ENCODE assay signal across 1 cellular context in the genomic region with DNA sequence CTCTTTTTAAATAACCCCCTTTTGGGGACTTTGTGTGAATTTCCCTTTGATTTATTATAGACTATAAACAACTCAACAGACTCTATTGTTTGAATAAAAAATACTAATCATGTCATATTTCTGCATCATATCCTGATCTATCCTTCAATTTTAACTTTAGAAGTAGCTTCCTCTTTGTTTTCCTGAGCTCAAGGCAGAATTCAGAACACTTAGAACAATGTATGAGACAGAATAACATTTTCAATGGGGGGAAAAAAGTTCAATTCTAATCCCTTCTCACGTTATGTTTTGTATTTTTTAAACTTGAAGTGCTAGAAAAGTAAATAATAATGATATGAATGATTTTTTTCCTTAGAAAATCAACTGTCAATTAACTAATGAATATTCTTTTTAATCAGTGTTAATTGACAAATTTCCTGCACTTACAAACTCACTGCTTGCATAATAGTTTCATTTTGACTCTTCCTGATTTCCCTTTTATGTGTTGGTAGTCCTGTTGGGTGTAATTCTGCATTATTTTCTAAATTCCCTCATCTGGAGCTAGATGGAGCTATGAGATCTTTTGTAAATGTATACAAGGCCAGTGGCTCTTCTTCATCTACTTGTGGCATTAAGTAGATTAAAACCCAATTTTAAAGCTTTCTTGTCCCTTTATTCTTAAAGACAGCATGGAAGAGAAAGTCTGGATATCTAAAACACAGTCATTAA.
TF ChIP-seq lines count a peak whose summit lies in the region.

No MANE protein-coding gene starts in this region.

TF ChIP-seq in GM23338, 12 proteins besides CTCF, POLR2A, EP300 and RAD21 (continued from another document):
- TF ChIP-seq, protein P1, sequence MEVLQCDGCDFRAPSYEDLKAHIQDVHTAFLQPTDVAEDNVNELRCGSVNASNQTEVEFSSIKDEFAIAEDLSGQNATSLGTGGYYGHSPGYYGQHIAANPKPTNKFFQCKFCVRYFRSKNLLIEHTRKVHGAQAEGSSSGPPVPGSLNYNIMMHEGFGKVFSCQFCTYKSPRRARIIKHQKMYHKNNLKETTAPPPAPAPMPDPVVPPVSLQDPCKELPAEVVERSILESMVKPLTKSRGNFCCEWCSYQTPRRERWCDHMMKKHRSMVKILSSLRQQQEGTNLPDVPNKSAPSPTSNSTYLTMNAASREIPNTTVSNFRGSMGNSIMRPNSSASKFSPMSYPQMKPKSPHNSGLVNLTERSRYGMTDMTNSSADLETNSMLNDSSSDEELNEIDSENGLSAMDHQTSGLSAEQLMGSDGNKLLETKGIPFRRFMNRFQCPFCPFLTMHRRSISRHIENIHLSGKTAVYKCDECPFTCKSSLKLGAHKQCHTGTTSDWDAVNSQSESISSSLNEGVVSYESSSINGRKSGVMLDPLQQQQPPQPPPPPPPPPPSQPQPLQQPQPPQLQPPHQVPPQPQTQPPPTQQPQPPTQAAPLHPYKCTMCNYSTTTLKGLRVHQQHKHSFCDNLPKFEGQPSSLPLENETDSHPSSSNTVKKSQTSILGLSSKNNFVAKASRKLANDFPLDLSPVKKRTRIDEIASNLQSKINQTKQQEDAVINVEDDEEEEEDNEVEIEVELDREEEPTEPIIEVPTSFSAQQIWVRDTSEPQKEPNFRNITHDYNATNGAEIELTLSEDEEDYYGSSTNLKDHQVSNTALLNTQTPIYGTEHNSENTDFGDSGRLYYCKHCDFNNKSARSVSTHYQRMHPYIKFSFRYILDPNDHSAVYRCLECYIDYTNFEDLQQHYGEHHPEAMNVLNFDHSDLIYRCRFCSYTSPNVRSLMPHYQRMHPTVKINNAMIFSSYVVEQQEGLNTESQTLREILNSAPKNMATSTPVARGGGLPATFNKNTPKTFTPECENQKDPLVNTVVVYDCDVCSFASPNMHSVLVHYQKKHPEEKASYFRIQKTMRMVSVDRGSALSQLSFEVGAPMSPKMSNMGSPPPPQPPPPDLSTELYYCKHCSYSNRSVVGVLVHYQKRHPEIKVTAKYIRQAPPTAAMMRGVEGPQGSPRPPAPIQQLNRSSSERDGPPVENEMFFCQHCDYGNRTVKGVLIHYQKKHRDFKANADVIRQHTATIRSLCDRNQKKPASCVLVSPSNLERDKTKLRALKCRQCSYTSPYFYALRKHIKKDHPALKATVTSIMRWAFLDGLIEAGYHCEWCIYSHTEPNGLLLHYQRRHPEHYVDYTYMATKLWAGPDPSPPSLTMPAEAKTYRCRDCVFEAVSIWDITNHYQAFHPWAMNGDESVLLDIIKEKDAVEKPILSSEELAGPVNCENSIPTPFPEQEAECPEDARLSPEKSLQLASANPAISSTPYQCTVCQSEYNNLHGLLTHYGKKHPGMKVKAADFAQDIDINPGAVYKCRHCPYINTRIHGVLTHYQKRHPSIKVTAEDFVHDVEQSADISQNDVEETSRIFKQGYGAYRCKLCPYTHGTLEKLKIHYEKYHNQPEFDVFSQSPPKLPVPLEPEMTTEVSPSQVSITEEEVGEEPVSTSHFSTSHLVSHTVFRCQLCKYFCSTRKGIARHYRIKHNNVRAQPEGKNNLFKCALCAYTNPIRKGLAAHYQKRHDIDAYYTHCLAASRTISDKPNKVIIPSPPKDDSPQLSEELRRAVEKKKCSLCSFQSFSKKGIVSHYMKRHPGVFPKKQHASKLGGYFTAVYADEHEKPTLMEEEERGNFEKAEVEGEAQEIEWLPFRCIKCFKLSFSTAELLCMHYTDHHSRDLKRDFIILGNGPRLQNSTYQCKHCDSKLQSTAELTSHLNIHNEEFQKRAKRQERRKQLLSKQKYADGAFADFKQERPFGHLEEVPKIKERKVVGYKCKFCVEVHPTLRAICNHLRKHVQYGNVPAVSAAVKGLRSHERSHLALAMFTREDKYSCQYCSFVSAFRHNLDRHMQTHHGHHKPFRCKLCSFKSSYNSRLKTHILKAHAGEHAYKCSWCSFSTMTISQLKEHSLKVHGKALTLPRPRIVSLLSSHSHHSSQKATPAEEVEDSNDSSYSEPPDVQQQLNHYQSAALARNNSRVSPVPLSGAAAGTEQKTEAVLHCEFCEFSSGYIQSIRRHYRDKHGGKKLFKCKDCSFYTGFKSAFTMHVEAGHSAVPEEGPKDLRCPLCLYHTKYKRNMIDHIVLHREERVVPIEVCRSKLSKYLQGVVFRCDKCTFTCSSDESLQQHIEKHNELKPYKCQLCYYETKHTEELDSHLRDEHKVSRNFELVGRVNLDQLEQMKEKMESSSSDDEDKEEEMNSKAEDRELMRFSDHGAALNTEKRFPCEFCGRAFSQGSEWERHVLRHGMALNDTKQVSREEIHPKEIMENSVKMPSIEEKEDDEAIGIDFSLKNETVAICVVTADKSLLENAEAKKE (CRISPR knock-in tag; IDR thresholded peaks at IDR 0.05), result no peak
- TF ChIP-seq JUNB (IDR thresholded peaks at IDR 0.05; ENCODE audit: unreplicated experiment) (no peak), EZH2phosphoT487 (IDR thresholded peaks at IDR 0.05; ENCODE audit: unreplicated experiment) (no peak)
